ENCODE assay signal across 8 cellular contexts in the genomic region with DNA sequence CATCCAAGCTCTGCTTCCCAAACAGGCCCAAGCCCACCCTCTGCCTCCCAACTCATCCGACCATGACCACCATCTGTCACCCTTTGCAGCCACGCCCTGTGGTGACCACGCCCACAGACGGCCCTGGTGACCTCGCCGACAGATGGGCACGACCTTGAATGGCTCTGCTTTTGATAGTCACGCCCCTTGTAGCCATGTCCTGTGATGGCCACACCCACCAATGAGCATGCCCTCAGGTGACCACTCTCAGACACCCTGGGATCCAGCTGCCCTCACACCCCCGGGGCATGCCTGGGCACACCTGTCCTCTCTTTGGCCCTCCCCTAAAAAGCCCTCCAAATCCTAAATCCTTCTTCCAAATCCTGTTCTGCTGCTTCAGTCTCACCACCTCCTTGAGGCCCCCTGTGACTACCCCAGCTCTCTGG. TPM values are rescaled to one million over a fixed set of nuclear protein-coding genes. Genes with fewer than 3 reads are reported as not detected.
DNase-seq lines count a peak whose midpoint lies in the region; ATAC-seq and TF ChIP-seq lines count a peak whose summit lies in the region.

No MANE protein-coding gene starts in this region.

- ATAC-seq in GM18873 (IDR thresholded peaks at IDR 0.05; ENCODE audit: low FRiP score, unreplicated experiment), result no peak
- no peak for ATAC-seq in GM19452 (IDR thresholded peaks at IDR 0.05; ENCODE audit: unreplicated experiment)

- H3K9me3 ChIP-seq in SJSA1 (replicated peaks) (no peaks in the 10 kb centered on the region), cardiac muscle cell (ENCODE audit: low read depth) (no peaks in the 10 kb centered on the region), sigmoid colon (no peaks in the 10 kb centered on the region)

- intact Hi-C loops in sigmoid colon (cut with DNase I), result no loop called here

- H3K4me1 ChIP-seq in SJSA1 (replicated peaks), result peaks cover 13% of the 10 kb centered on the region
- H3K4me1 ChIP-seq in cardiac muscle cell (ENCODE audit: low read depth), result peaks cover 8% of the 10 kb centered on the region
- peaks cover 0 to 13% (median 6%) of the 10 kb centered on the region in 4 donors for H3K4me1 ChIP-seq in sigmoid colon

- TF ChIP-seq POLR2A in sigmoid colon (IDR thresholded peaks at IDR 0.05), result no peak

- H3K4me3 ChIP-seq in SJSA1 (peak overlapping the region; percentile 45), cardiac muscle cell (peak overlapping the region; percentile 40), sigmoid colon (peak overlapping the region in 2 of 4 donors; percentile 59 to 65)

- 16 to 63% methylated on average over 9 of the region's 9 CpGs for WGBS in sigmoid colon, 2 donors

- TF ChIP-seq EP300 in sigmoid colon (IDR thresholded peaks at IDR 0.05), result no peak

- H3K36me3 ChIP-seq in SJSA1, result no peaks in the 10 kb centered on the region
- H3K36me3 ChIP-seq in cardiac muscle cell, result no peaks in the 10 kb centered on the region
- no peaks in the 10 kb centered on the region for H3K36me3 ChIP-seq in sigmoid colon

- TF ChIP-seq CTCF in cardiac muscle cell (IDR thresholded peaks at IDR 0.05; ENCODE audit: low read depth, low read length) (no peak), sigmoid colon (IDR thresholded peaks at IDR 0.05) (no peak)

- DNase-seq in NCI-H1417 (lab: John Stamatoyannopoulos, UW) (peak; percentile 49 to 73 (median 60)), NCI-H1417 treated with DMSO at 0.1 percent for 48 hours (lab: John Stamatoyannopoulos, UW) (no peak), SJSA1 (ENCODE audit: low read depth in 1 of 2, low spot score in 2 of 2) (no peak), cardiac muscle cell (ENCODE audit: low read depth in 1 of 2, low spot score in 1 of 2) (no peak), sigmoid colon (peak; percentile 62), C1 segment of cervical spinal cord (lab: John Stamatoyannopoulos, UW) (no peak)

- no peak overlapping the region for H3K27ac ChIP-seq in SJSA1
- no peak overlapping the region for H3K27ac ChIP-seq in cardiac muscle cell
- H3K27ac ChIP-seq in sigmoid colon, result peak overlapping the region in 1 of 4 donors; percentile 79

- H3K27me3 ChIP-seq in SJSA1 (replicated peaks), result no peaks in the 10 kb centered on the region
- H3K27me3 ChIP-seq in cardiac muscle cell, result no peaks in the 10 kb centered on the region
- no peaks in the 10 kb centered on the region for H3K27me3 ChIP-seq in sigmoid colon

RNA-seq across cellular contexts. Expression of a gene that starts 51.0 kb away (rescaled TPM):
- total RNA-seq in SJSA1 (2014; rRNA removed; shearing (Covaris generic)), result 153 and 169 TPM in 2 replicates
- total RNA-seq in cardiac muscle cell (21.4 and 26.3 TPM in 2 replicates), sigmoid colon (10 to 100 TPM; 24.1 to 53.9 (median 33.3) TPM)
- polyA plus RNA-seq in cardiac muscle cell (52.4 and 54.5 TPM in 2 replicates), sigmoid colon (10 to 100 TPM; 10.8 to 55.1 (median 24.3) TPM)

Comparison
In these comparisons a context has a peak if more than half of its experiments do, and no peak if none do; other contexts are left out.
1. DNase-seq: peak in NCI-H1417 (3 of 3) and sigmoid colon (single experiment); none in NCI-H1417 treated with DMSO at 0.1 percent for 48 hours (single experiment), SJSA1 (0 of 2), cardiac muscle cell (0 of 2) and C1 segment of cervical spinal cord (0 of 14).